7 cellular contexts compared by ENCODE assay signal in the genomic region with DNA sequence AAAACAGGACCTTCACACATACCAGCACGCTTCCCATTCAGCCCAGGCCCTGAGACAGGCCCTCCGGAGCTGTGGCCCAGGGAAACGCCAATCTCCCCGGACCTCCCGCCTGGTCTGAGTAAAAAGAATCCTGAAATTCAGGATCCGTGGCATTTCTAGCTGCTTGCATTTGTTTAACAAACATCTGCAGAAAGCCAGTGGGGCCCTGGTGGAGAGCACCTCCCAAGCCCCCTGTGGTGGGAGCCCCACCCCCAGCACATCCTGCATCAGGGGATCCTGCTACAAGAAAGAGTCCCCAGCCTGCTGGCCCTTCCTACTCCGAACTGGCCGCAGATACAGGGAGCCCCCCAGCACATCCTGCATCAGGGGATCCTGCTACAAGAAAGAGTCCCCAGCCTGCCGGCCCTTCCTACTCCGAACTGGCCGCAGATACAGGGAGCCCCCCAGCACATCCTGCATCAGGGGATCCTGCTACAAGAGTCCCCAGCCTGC. TPM values are rescaled to one million over a fixed set of nuclear protein-coding genes. Genes with fewer than 3 reads are reported as not detected.
DNase-seq lines count a peak whose midpoint lies in the region; ATAC-seq and TF ChIP-seq lines count a peak whose summit lies in the region.
"Not testable (repeated sequence)": the region's sequence is repeated elsewhere in the genome, so short reads cannot be mapped to it uniquely, and the experiment has no call there.

No MANE protein-coding gene starts in this region.

- not testable (repeated sequence) for H2BK5ac ChIP-seq in H9 (ENCODE audit: insufficient read length, low read length)

- not testable (repeated sequence) for H4K20me1 ChIP-seq in H9 (ENCODE audit: control insufficient read depth, insufficient read depth, insufficient read length)

- H3K4me1 ChIP-seq in H9 (ENCODE audit: insufficient read depth, low read length) (peaks cover 20% of the 10 kb centered on the region), iPS-20b (ENCODE audit: insufficient read depth, low read length) (peaks cover 39% of the 10 kb centered on the region)
- not testable (repeated sequence) for H3K4me1 ChIP-seq in endodermal cell (ENCODE audit: control insufficient read depth, insufficient read depth, low read length); mucosa of descending colon (ENCODE audit: low read depth)

- H4K5ac ChIP-seq in H9 (ENCODE audit: insufficient read length, low read depth, low read length), result not testable (repeated sequence)

- H3K9me3 Mint-ChIP-seq in H9, endodermal cell: not testable (repeated sequence)

- H3K79me2 ChIP-seq in H9 (ENCODE audit: insufficient read depth, low read length), result peaks cover 58% of the 10 kb centered on the region; the same call in 1 of the 2 replicates

- not testable (repeated sequence) for ATAC-seq in mucosa of descending colon, sciatic nerve

- H4K91ac ChIP-seq in H9 (ENCODE audit: insufficient read length, low read depth, low read length), result peak overlapping the region; percentile 96

- not testable (repeated sequence) for H3T11ph ChIP-seq in H9 (ENCODE audit: low read length)

- H3K27ac Mint-ChIP-seq in H9, result peak overlapping the region; percentile 98 to 99 (median 99)
- H3K27ac Mint-ChIP-seq in endodermal cell, result peak overlapping the region; percentile 94

- peak overlapping the region; percentile 11 for H3K4me2 ChIP-seq in H9 (ENCODE audit: insufficient read depth, insufficient read length, low read length)

- H3K9me3 ChIP-seq in H9 (ENCODE audit: control insufficient read depth, low read depth, low read length); endodermal cell (ENCODE audit: control insufficient read depth, low read length); iPS-20b (ENCODE audit: insufficient read depth, low read depth, low read length); mucosa of descending colon: not testable (repeated sequence)

- peaks cover 23% of the 10 kb centered on the region for H3K36me3 ChIP-seq in endodermal cell (ENCODE audit: control insufficient read depth, insufficient read depth, low read length)
- peaks cover 83% of the 10 kb centered on the region for H3K36me3 ChIP-seq in iPS-20b (ENCODE audit: insufficient read depth, low read depth, low read length)
- H3K36me3 ChIP-seq in mucosa of descending colon (ENCODE audit: low read depth), result not testable (repeated sequence)

- not testable (repeated sequence) for H2AFZ ChIP-seq in H9 (ENCODE audit: low read length)

- not testable (repeated sequence) for H3K56ac ChIP-seq in H9 (ENCODE audit: insufficient read length, low read depth, low read length)

- not testable (repeated sequence) for H3K4ac ChIP-seq in H9 (ENCODE audit: low read depth, low read length)

- H3K27ac ChIP-seq in H9 (ENCODE audit: insufficient read length, low read depth, low read length) (peak overlapping the region; percentile 70), RWPE1 (peak overlapping the region; percentile 29; the same call in 1 of the 2 replicates), endodermal cell (ENCODE audit: low read depth, low read length) (peak overlapping the region; percentile 44), iPS-20b (ENCODE audit: low read length) (peak overlapping the region; percentile 97)

- H2BK12ac ChIP-seq in H9 (ENCODE audit: insufficient read length, low read depth, low read length), result not testable (repeated sequence)

- not testable (repeated sequence) for H4K8ac ChIP-seq in H9 (replicated peaks; ENCODE audit: insufficient read length, low read depth, low read length)

- not testable (repeated sequence) for H3K27me3 ChIP-seq in H9 (ENCODE audit: insufficient read depth, low read length); endodermal cell (ENCODE audit: control insufficient read depth, insufficient read depth, low read length, poor library complexity, severe bottlenecking); iPS-20b (ENCODE audit: insufficient read depth, low read length)

- not testable (repeated sequence) for H2BK15ac ChIP-seq in H9 (ENCODE audit: low read depth, low read length)

- not testable (repeated sequence) for H3K9ac ChIP-seq in H9 (ENCODE audit: extremely low read depth, insufficient read length, low read length); endodermal cell (ENCODE audit: extremely low read depth, low read length, poor library complexity, severe bottlenecking)
- peak overlapping the region; percentile 86 for H3K9ac ChIP-seq in iPS-20b (ENCODE audit: low read depth, low read length)

- H3K4me1 Mint-ChIP-seq in H9 (peaks cover 73 to 77% of the 10 kb centered on the region in 2 experiments), endodermal cell (peaks cover 26% of the 10 kb centered on the region)

- not testable (repeated sequence) for TF ChIP-seq CTCF in H9 (conservative IDR thresholded peaks at IDR 0.05); RWPE1 (conservative IDR thresholded peaks at IDR 0.05; ENCODE audit: low read depth); endodermal cell (conservative IDR thresholded peaks at IDR 0.05); mucosa of descending colon (IDR thresholded peaks at IDR 0.05)

- H2BK120ac ChIP-seq in H9 (ENCODE audit: low read depth, low read length, poor library complexity, severe bottlenecking), result not testable (repeated sequence)

- peaks cover 32 to 67% (median 51%) of the 10 kb centered on the region in 3 experiments for H3K36me3 Mint-ChIP-seq in H9 (ENCODE audit: insufficient read depth in 1 of 3, low read depth in 3 of 3)
- peaks cover 29% of the 10 kb centered on the region for H3K36me3 Mint-ChIP-seq in endodermal cell (ENCODE audit: low read depth)

- POLR2A ChIA-PET in RWPE1 (lab: Yijun Ruan, JAX; ENCODE audit: low non-redundant PET), result not testable (repeated sequence)

- not testable (repeated sequence) for H3K4me3 ChIP-seq in endodermal cell (ENCODE audit: low read length); mucosa of descending colon
- H3K4me3 ChIP-seq in iPS-20b (ENCODE audit: low read length), result peak overlapping the region; percentile 53; the same call in 1 of the 2 replicates

- DNase-seq in H9, result peak; percentile 95
- DNase-seq in RWPE1 (ENCODE audit: low spot score), result not testable (repeated sequence)
- DNase-seq in activated gamma-delta T cell treated with Interleukin-2 at 50 U/mL for 16 hours, result peak; percentile 2
- peak; percentile 95 for DNase-seq in endodermal cell
- peak; percentile 0 to 31 (median 16) for DNase-seq in mucosa of descending colon
- peak; percentile 41 for DNase-seq in sciatic nerve (ENCODE audit: low spot score)

- CTCF ChIA-PET in RWPE1 (lab: Yijun Ruan, JAX), result not testable (repeated sequence)

- H3K14ac ChIP-seq in H9 (ENCODE audit: insufficient read depth, low read length), result peak overlapping the region; percentile 65

- H3K4me3 Mint-ChIP-seq in H9 (peak overlapping the region; percentile 45 to 68), endodermal cell (peak overlapping the region; percentile 27)

- H3K27me3 Mint-ChIP-seq in H9 (ENCODE audit: low read depth); endodermal cell (ENCODE audit: insufficient read depth): not testable (repeated sequence)

- H3K79me1 ChIP-seq in H9 (ENCODE audit: insufficient read depth, low read depth, low read length, poor library complexity, severe bottlenecking), result not testable (repeated sequence)

- not testable (repeated sequence) for H2AK5ac ChIP-seq in H9 (ENCODE audit: insufficient read length, low read length)

- intact Hi-C loops in mucosa of descending colon (cut with DNase I, micrococcal nuclease); sciatic nerve (cut with DNase I): not testable (repeated sequence)

- H3K23ac ChIP-seq in H9 (ENCODE audit: insufficient read length, low read depth, low read length), result not testable (repeated sequence)

- peak overlapping the region; percentile 49 for H3K18ac ChIP-seq in H9 (ENCODE audit: insufficient read length, low read depth, low read length)

- H3K23me2 ChIP-seq in H9 (ENCODE audit: insufficient read length, low read depth, low read length, poor library complexity, severe bottlenecking), result not testable (repeated sequence)

- WGBS in H9 (ENCODE audit: extremely low coverage, insufficient read length, low lambda C conversion rate), result no CpG with 5 or more reads among the region's 11 CpGs
- WGBS in endodermal cell (ENCODE audit: insufficient coverage in 1 of 2, insufficient read length in 1 of 2), 2 experiments, result 64 to 70% methylated on average over 5 to 11 of the region's 11 CpGs

- H2BK20ac ChIP-seq in H9 (ENCODE audit: low read depth, low read length, poor library complexity, severe bottlenecking), result not testable (repeated sequence)

RNA-seq across cellular contexts. Expression of a gene that starts 8.9 kb away (rescaled TPM):
- total RNA-seq in H9 (2021) (222 and 231 TPM in 2 replicates), endodermal cell (100 to 1,000 TPM in 1 of 2 donors, 10 to 100 TPM in 1; 78.5 to 124 TPM), mucosa of descending colon (10 to 100 TPM in 2 of 3 donors, 1 to 10 TPM in 1; 6.7 to 27.2 (median 26.0) TPM), sciatic nerve (44.4 TPM)
- polyA plus RNA-seq in endodermal cell (2013, experiment 1 of 2), result 72.3 TPM
- 67.4 TPM for polyA plus RNA-seq in endodermal cell (2013, experiment 2 of 2)

Comparison
In these comparisons a context has a peak if more than half of its experiments do, and no peak if none do; other contexts are left out.
1. H3K27ac ChIP-seq: peak in every context shown above with its lines; median percentile 97 in iPS-20b; 70 in H9; 44 in endodermal cell; 29 in RWPE1.